ENCODE assay signal across 9 cellular contexts in the genomic region with DNA sequence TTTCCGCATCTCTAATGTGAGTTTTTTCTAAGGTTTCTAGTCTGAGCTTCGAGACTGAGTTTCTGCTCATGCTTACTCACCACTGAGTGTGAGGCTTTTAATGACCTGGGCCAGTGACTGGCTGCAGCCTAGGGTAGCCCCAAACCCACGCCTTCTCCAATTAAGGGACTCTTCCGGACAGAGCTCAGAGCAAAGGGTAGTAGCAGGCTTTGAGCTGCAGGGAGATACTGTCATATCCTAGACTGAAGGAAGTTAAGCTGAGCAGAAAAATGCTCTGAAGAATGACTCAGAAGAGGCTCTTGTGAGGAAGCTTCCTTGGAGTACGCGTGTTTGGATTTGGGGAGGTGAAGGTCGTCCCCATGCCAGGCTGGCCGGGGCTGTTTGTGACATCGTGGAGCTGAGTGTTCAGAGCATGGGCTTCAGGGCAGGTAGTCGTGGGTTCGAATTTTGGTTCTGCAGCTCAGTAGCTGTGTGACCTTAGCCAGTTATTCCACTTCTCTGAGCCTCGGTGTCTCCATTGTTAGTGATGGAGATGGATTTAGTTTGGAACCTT. TPM values are rescaled to one million over a fixed set of nuclear protein-coding genes. Genes with fewer than 3 reads are reported as not detected.
DNase-seq lines count a peak whose midpoint lies in the region; ATAC-seq and TF ChIP-seq lines count a peak whose summit lies in the region.
"Had no signal": no experiment of that assay in that cellular context is flagged by ENCODE, and none has a peak within 500 bp of the region (broad histone marks: within the 10 kb centered on the region; RNA-seq: fewer than 3 reads in every experiment).

No MANE protein-coding gene starts in this region.

- H3K36me3 Mint-ChIP-seq in activated CD8-positive, alpha-beta memory T cell treated with anti-CD3 and anti-CD28 coated beads, Interleukin-2, amount 10 ng/mL, durations not matched to agents 7 days and 5 days = peaks cover 40% of the 10 kb centered on the region
- peaks cover 20% of the 10 kb centered on the region for H3K36me3 Mint-ChIP-seq in dendritic cell treated with granulocyte-macrophage colony-stimulating factor and Interleukin-4, amounts not matched to agents 40 ng/mL and 50 ng/mL, for 4 days (ENCODE audit: low read depth)
- peaks cover 6% of the 10 kb centered on the region for H3K36me3 Mint-ChIP-seq in stimulated activated memory B cell treated with anti-CD40 and anti-IgM and Interleukin-4, amounts not matched to agents 10 μg/mL and 1 μg/mL and 100 μg/mL, for 72 hours

- intact Hi-C loops in dendritic cell treated with granulocyte-macrophage colony-stimulating factor and Interleukin-4, amounts not matched to agents 40 ng/mL and 50 ng/mL, for 4 days (cut with micrococcal nuclease) = no loop called here

- CTCF ChIA-PET in activated CD8-positive, alpha-beta memory T cell treated with anti-CD3 and anti-CD28 coated beads, Interleukin-2, amount 10 ng/mL, durations not matched to agents 7 days and 5 days (lab: Charles Lee) = interaction anchor here (0.8 to 1.3 kb wide), 8 partner anchors 10 to 207 kb away, joined by 3 to 8 read pairs (median 4); a partner anchor contains a TSS

- DNase-seq in activated CD8-positive, alpha-beta memory T cell treated with anti-CD3 and anti-CD28 coated beads, Interleukin-2, amount 10 ng/mL, durations not matched to agents 7 days and 5 days = peak; percentile 64
- no peak for DNase-seq in activated CD8-positive, alpha-beta memory T cell treated with anti-CD3 and anti-CD28 coated beads for 24 hours
- DNase-seq in DMS79 treated with DMSO at 0.1 percent for 48 hours (lab: John Stamatoyannopoulos, UW) (no peak), Ammon's horn (ENCODE audit: low spot score) (no peak)
- DNase-seq: posterior cingulate gyrus had no signal

- no peaks in the 10 kb centered on the region for H3K9me3 Mint-ChIP-seq in activated CD8-positive, alpha-beta memory T cell treated with anti-CD3 and anti-CD28 coated beads, Interleukin-2, amount 10 ng/mL, durations not matched to agents 7 days and 5 days (ENCODE audit: low read depth)
- H3K9me3 Mint-ChIP-seq in dendritic cell treated with granulocyte-macrophage colony-stimulating factor and Interleukin-4, amounts not matched to agents 40 ng/mL and 50 ng/mL, for 4 days = no peaks in the 10 kb centered on the region
- H3K9me3 Mint-ChIP-seq in stimulated activated memory B cell treated with anti-CD40 and anti-IgM and Interleukin-4, amounts not matched to agents 10 μg/mL and 1 μg/mL and 100 μg/mL, for 72 hours = no peaks in the 10 kb centered on the region

- H3K27me3 Mint-ChIP-seq in activated CD8-positive, alpha-beta memory T cell treated with anti-CD3 and anti-CD28 coated beads, Interleukin-2, amount 10 ng/mL, durations not matched to agents 7 days and 5 days = no peaks in the 10 kb centered on the region
- no peaks in the 10 kb centered on the region for H3K27me3 Mint-ChIP-seq in dendritic cell treated with granulocyte-macrophage colony-stimulating factor and Interleukin-4, amounts not matched to agents 40 ng/mL and 50 ng/mL, for 4 days
- no peaks in the 10 kb centered on the region for H3K27me3 Mint-ChIP-seq in stimulated activated memory B cell treated with anti-CD40 and anti-IgM and Interleukin-4, amounts not matched to agents 10 μg/mL and 1 μg/mL and 100 μg/mL, for 72 hours

- peak; percentile 7 for ATAC-seq in activated CD8-positive, alpha-beta memory T cell treated with anti-CD3 and anti-CD28 coated beads, Interleukin-2, amount 10 ng/mL, durations not matched to agents 7 days and 5 days
- ATAC-seq in SK-N-SH treated with all-trans-retinoic acid at 6 μM for 48 hours = peak; percentile 82
- ATAC-seq in stimulated activated memory B cell treated with anti-CD40 and anti-IgM and Interleukin-4, amounts not matched to agents 10 μg/mL and 1 μg/mL and 100 μg/mL, for 72 hours = no peak
- ATAC-seq in HG02970 (IDR thresholded peaks at IDR 0.05; ENCODE audit: low FRiP score, unreplicated experiment) = no peak

- peak overlapping the region; percentile 79 for H3K27ac Mint-ChIP-seq in activated CD8-positive, alpha-beta memory T cell treated with anti-CD3 and anti-CD28 coated beads, Interleukin-2, amount 10 ng/mL, durations not matched to agents 7 days and 5 days
- peak overlapping the region; percentile 80 for H3K27ac Mint-ChIP-seq in dendritic cell treated with granulocyte-macrophage colony-stimulating factor and Interleukin-4, amounts not matched to agents 40 ng/mL and 50 ng/mL, for 4 days
- H3K27ac Mint-ChIP-seq in stimulated activated memory B cell treated with anti-CD40 and anti-IgM and Interleukin-4, amounts not matched to agents 10 μg/mL and 1 μg/mL and 100 μg/mL, for 72 hours = peak overlapping the region; percentile 41

- peaks cover 65% of the 10 kb centered on the region for H3K4me1 Mint-ChIP-seq in activated CD8-positive, alpha-beta memory T cell treated with anti-CD3 and anti-CD28 coated beads, Interleukin-2, amount 10 ng/mL, durations not matched to agents 7 days and 5 days
- H3K4me1 Mint-ChIP-seq in dendritic cell treated with granulocyte-macrophage colony-stimulating factor and Interleukin-4, amounts not matched to agents 40 ng/mL and 50 ng/mL, for 4 days (ENCODE audit: low read depth) = peaks cover 48% of the 10 kb centered on the region
- peaks cover 47% of the 10 kb centered on the region for H3K4me1 Mint-ChIP-seq in stimulated activated memory B cell treated with anti-CD40 and anti-IgM and Interleukin-4, amounts not matched to agents 10 μg/mL and 1 μg/mL and 100 μg/mL, for 72 hours

- peak overlapping the region; percentile 59 for H3K4me3 Mint-ChIP-seq in activated CD8-positive, alpha-beta memory T cell treated with anti-CD3 and anti-CD28 coated beads, Interleukin-2, amount 10 ng/mL, durations not matched to agents 7 days and 5 days
- H3K4me3 Mint-ChIP-seq in dendritic cell treated with granulocyte-macrophage colony-stimulating factor and Interleukin-4, amounts not matched to agents 40 ng/mL and 50 ng/mL, for 4 days = peak overlapping the region; percentile 47
- no peak overlapping the region for H3K4me3 Mint-ChIP-seq in stimulated activated memory B cell treated with anti-CD40 and anti-IgM and Interleukin-4, amounts not matched to agents 10 μg/mL and 1 μg/mL and 100 μg/mL, for 72 hours

TF ChIP-seq in SK-N-SH treated with all-trans-retinoic acid at 6 μM for 48 hours, 23 proteins besides CTCF, POLR2A, EP300 and RAD21 (continues in another document):
- no peak for TF ChIP-seq ZNF70 (CRISPR knock-in tag; IDR thresholded peaks at IDR 0.05)
- TF ChIP-seq ZFP3 (CRISPR knock-in tag; IDR thresholded peaks at IDR 0.05) = no peak
- TF ChIP-seq OSR1 (CRISPR knock-in tag; IDR thresholded peaks at IDR 0.05) = no peak
- no peak for TF ChIP-seq PPARA (CRISPR knock-in tag; IDR thresholded peaks at IDR 0.05; ENCODE audit: borderline replicate concordance)
- TF ChIP-seq ZFP30 (CRISPR knock-in tag; IDR thresholded peaks at IDR 0.05) = no peak
- TF ChIP-seq ISL1 (CRISPR knock-in tag; IDR thresholded peaks at IDR 0.05) = no peak
- TF ChIP-seq TOX (CRISPR knock-in tag; IDR thresholded peaks at IDR 0.05; ENCODE audit: borderline replicate concordance) = no peak
- TF ChIP-seq, protein P1, sequence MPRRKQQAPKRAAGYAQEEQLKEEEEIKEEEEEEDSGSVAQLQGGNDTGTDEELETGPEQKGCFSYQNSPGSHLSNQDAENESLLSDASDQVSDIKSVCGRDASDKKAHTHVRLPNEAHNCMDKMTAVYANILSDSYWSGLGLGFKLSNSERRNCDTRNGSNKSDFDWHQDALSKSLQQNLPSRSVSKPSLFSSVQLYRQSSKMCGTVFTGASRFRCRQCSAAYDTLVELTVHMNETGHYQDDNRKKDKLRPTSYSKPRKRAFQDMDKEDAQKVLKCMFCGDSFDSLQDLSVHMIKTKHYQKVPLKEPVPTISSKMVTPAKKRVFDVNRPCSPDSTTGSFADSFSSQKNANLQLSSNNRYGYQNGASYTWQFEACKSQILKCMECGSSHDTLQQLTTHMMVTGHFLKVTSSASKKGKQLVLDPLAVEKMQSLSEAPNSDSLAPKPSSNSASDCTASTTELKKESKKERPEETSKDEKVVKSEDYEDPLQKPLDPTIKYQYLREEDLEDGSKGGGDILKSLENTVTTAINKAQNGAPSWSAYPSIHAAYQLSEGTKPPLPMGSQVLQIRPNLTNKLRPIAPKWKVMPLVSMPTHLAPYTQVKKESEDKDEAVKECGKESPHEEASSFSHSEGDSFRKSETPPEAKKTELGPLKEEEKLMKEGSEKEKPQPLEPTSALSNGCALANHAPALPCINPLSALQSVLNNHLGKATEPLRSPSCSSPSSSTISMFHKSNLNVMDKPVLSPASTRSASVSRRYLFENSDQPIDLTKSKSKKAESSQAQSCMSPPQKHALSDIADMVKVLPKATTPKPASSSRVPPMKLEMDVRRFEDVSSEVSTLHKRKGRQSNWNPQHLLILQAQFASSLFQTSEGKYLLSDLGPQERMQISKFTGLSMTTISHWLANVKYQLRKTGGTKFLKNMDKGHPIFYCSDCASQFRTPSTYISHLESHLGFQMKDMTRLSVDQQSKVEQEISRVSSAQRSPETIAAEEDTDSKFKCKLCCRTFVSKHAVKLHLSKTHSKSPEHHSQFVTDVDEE (CRISPR knock-in tag; IDR thresholded peaks at IDR 0.05) = no peak
- TF ChIP-seq, protein P2, sequence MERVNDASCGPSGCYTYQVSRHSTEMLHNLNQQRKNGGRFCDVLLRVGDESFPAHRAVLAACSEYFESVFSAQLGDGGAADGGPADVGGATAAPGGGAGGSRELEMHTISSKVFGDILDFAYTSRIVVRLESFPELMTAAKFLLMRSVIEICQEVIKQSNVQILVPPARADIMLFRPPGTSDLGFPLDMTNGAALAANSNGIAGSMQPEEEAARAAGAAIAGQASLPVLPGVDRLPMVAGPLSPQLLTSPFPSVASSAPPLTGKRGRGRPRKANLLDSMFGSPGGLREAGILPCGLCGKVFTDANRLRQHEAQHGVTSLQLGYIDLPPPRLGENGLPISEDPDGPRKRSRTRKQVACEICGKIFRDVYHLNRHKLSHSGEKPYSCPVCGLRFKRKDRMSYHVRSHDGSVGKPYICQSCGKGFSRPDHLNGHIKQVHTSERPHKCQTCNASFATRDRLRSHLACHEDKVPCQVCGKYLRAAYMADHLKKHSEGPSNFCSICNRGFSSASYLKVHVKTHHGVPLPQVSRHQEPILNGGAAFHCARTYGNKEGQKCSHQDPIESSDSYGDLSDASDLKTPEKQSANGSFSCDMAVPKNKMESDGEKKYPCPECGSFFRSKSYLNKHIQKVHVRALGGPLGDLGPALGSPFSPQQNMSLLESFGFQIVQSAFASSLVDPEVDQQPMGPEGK (CRISPR knock-in tag; IDR thresholded peaks at IDR 0.05; ENCODE audit: borderline replicate concordance) = no peak
- TF ChIP-seq GLIS3 (CRISPR knock-in tag; IDR thresholded peaks at IDR 0.05) = no peak

RNA-seq across cellular contexts. Expression of a gene that starts 3.5 kb away (rescaled TPM):
- total RNA-seq in activated CD8-positive, alpha-beta memory T cell treated with anti-CD3 and anti-CD28 coated beads, Interleukin-2, amount 10 ng/mL, durations not matched to agents 7 days and 5 days = 100 to 1,000 TPM; 114 to 155 TPM

RNA-seq across cellular contexts. Expression of a gene that starts 3.7 kb away (rescaled TPM):
- 10 to 100 TPM; 77.7 to 90.2 TPM for total RNA-seq in activated CD8-positive, alpha-beta memory T cell treated with anti-CD3 and anti-CD28 coated beads, Interleukin-2, amount 10 ng/mL, durations not matched to agents 7 days and 5 days

RNA-seq across cellular contexts. Expression of a gene that starts 14.8 kb away (rescaled TPM):
- total RNA-seq in activated CD8-positive, alpha-beta memory T cell treated with anti-CD3 and anti-CD28 coated beads, Interleukin-2, amount 10 ng/mL, durations not matched to agents 7 days and 5 days = 10 to 100 TPM; 56.1 to 69.6 TPM

RNA-seq across cellular contexts. Expression of a gene that starts 35.8 kb away (rescaled TPM):
- 10 to 100 TPM; 30.1 to 31.5 TPM for total RNA-seq in activated CD8-positive, alpha-beta memory T cell treated with anti-CD3 and anti-CD28 coated beads, Interleukin-2, amount 10 ng/mL, durations not matched to agents 7 days and 5 days

Comparison
In these comparisons a context has a peak if more than half of its experiments do, and no peak if none do; other contexts are left out.
1. ATAC-seq: peak in activated CD8-positive, alpha-beta memory T cell treated with anti-CD3 and anti-CD28 coated beads, Interleukin-2, amount 10 ng/mL, durations not matched to agents 7 days and 5 days (single experiment) and SK-N-SH treated with all-trans-retinoic acid at 6 μM for 48 hours (single experiment); none in stimulated activated memory B cell treated with anti-CD40 and anti-IgM and Interleukin-4, amounts not matched to agents 10 μg/mL and 1 μg/mL and 100 μg/mL, for 72 hours (single experiment) and HG02970 (single experiment).
2. Peak in every context shown above with its lines, with median percentiles within 50 percentile points of each other: H3K27ac Mint-ChIP-seq.